Comparison of ENCODE assay signal across 14 cellular contexts in the genomic region with DNA sequence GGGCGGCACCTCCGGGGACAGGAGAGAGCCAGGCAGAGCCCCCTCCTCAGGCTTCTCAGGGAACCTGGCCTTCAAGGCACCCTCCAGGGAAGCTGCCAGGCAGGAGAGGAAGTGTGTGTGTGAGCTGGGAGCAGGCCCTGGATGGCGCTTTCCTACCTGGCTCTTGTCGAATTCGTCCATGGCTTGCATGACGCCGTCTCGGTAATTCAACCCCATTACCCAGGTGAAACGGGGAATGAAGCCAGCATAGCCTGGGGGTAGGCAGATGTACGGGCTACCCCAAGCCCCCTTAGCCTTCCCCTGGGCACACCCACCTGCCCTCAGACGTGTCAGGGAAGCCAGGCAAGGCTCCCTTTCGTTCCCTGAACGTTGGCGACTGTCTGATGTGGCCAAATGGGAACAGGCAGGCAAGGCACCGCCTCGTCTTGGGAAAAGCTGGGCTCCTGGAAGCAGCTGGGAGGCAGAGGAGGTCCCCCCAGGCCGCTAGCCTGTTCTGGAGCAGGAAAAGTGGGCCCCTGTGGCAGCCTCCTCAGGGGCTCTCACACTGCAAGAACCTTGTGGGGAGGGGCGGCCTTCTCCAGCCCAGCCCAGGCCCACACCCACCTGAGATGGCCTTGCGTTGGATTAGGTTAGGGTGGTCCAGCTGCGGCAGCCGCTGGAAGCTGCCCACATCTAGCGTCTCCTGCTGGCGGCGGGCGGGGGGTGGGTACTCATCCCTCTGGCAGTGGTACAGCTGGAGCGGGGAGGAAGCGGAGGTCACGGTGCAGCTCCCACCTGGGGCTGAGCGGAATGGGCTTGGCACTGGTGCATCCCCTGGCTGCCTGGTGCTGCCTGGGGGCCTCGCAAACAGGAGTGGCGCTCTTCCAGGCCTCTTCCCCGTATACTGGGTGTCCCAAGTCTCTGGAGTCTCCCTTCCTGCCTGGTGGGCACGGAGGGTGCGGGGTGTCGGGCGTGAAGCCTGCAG. TPM values are rescaled to one million over a fixed set of nuclear protein-coding genes. Genes with fewer than 3 reads are reported as not detected.
A peak's percentile ranks its signal among the peaks of the same experiment; 100 is the strongest.
DNase-seq lines count a peak whose midpoint lies in the region; ATAC-seq, FAIRE-seq and TF ChIP-seq lines count a peak whose summit lies in the region.
"Had no signal": no experiment of that assay in that cellular context is flagged by ENCODE, and none has a peak within 500 bp of the region (broad histone marks: within the 10 kb centered on the region; RNA-seq: fewer than 3 reads in every experiment).

No MANE protein-coding gene starts in this region.

- no peak for TF ChIP-seq EP300 in transverse colon (IDR thresholded peaks at IDR 0.05; ENCODE audit: low read depth)

- H2AFZ ChIP-seq in hepatocyte, result no peak overlapping the region

- TF ChIP-seq CTCF in 22Rv1 (IDR thresholded peaks at IDR 0.05) (no peak), hepatocyte (IDR thresholded peaks at IDR 0.05; ENCODE audit: poor library complexity) (no peak), GM10266 (IDR thresholded peaks at IDR 0.05; ENCODE audit: control insufficient read depth, insufficient read depth, low read depth, missing control alignments) (no peak), transverse colon (IDR thresholded peaks at IDR 0.05) (no peak), BE2C (IDR thresholded peaks at IDR 0.05; ENCODE audit: low read depth, low read length) (no peak)

- DNase-seq in GM12891 (ENCODE audit: insufficient read length, low spot score), result no peak
- DNase-seq in RPMI7951 (ENCODE audit: low read depth), result peak; percentile 33
- DNase-seq in hepatocyte (ENCODE audit: low spot score), result peak; percentile 9
- DNase-seq in GM10266 (ENCODE audit: extremely low spot score), result no peak
- no peak for DNase-seq in transverse colon
- DNase-seq in BE2C, result no peak
- DNase-seq: hypothalamus; stimulated activated CD4-positive, alpha-beta T cell treated with anti-CD3 and anti-CD28 coated beads, Interleukin-12 subunit alpha, Interleukin-12 subunit beta, amount 100 ng/mL, for 4 hours had no signal

- peaks cover 29% of the 10 kb centered on the region for H3K79me2 ChIP-seq in hepatocyte

- H3K27me3 ChIP-seq in hepatocyte (no peaks in the 10 kb centered on the region), transverse colon (no peaks in the 10 kb centered on the region), BE2C (no peaks in the 10 kb centered on the region)

- 59% methylated on average over 35 of the region's 36 CpGs for WGBS in hepatocyte (ENCODE audit: low lambda C conversion rate, missing lambda C conversion rate)
- 71 to 80% methylated on average over 5 to 33 of the region's 36 CpGs for WGBS in transverse colon (ENCODE audit: low coverage in 1 of 2), 2 donors

- H3K36me3 ChIP-seq in hepatocyte (replicated peaks; ENCODE audit: insufficient read depth, low read depth) (no peaks in the 10 kb centered on the region), transverse colon (peaks cover 0 to 5% (median 0%) of the 10 kb centered on the region in 4 donors), BE2C (peaks cover 24% of the 10 kb centered on the region)

- intact Hi-C loops in transverse colon (cut with DNase I; ENCODE audit: low total_unique reads), result no loop called here

- in situ Hi-C loops in transverse colon (cut with MboI; ENCODE audit: low pct_ligation_motif_present in 1 of 4, low pct_unique_long_range_greater_than_20kb in 1 of 4, low sequenced_read_pairs in 3 of 4), result no loop called here

- no peak overlapping the region for H3K4me3 ChIP-seq in hepatocyte
- H3K4me3 ChIP-seq in transverse colon, result no peak overlapping the region
- no peak overlapping the region for H3K4me3 ChIP-seq in BE2C (ENCODE audit: low read depth, low read length)
- H3K4me3 ChIP-seq: SK-N-MC had no signal

- H4K20me1 ChIP-seq in hepatocyte (ENCODE audit: insufficient read depth, poor library complexity, severe bottlenecking), result peaks cover 24% of the 10 kb centered on the region

- H3K9me3 ChIP-seq in hepatocyte (ENCODE audit: low read depth), result no peaks in the 10 kb centered on the region
- H3K9me3 ChIP-seq in transverse colon, result no peaks in the 10 kb centered on the region
- no peaks in the 10 kb centered on the region for H3K9me3 ChIP-seq in BE2C

- peak overlapping the region; percentile 97 for H3K27ac ChIP-seq in 22Rv1
- no peak overlapping the region for H3K27ac ChIP-seq in hepatocyte
- no peak overlapping the region for H3K27ac ChIP-seq in transverse colon
- H3K27ac ChIP-seq: SK-N-MC had no signal

- H3K4me1 ChIP-seq in hepatocyte (ENCODE audit: insufficient read depth) (peaks cover 9% of the 10 kb centered on the region), transverse colon (peaks cover 12 to 26% (median 17%) of the 10 kb centered on the region in 4 donors), BE2C (peaks cover 16% of the 10 kb centered on the region)

- no peak for ATAC-seq in GM21381 (IDR thresholded peaks at IDR 0.05; ENCODE audit: unreplicated experiment)

- H3K9me2 ChIP-seq in hepatocyte (replicated peaks; ENCODE audit: insufficient read depth), result no peaks in the 10 kb centered on the region

- TF ChIP-seq POLR2A in GM12891 (IDR thresholded peaks at IDR 0.05; ENCODE audit: low read depth, low read length), result peak; percentile 76; the same call in 1 of the 2 replicates
- TF ChIP-seq POLR2A in transverse colon (IDR thresholded peaks at IDR 0.05), result no peak

- FAIRE-seq in GM12891 (lab: Jason Lieb, UNC), result peak; percentile 61
- FAIRE-seq: GM12892 had no signal

- no peak overlapping the region for H3K4me2 ChIP-seq in hepatocyte

TF ChIP-seq in GM12891, 5 proteins besides CTCF, POLR2A, EP300 and RAD21:
- peak; percentile 26 for TF ChIP-seq POLR2AphosphoS5 (IDR thresholded peaks at IDR 0.05; ENCODE audit: low read depth, low read length)
- TF ChIP-seq POU2F2 (IDR thresholded peaks at IDR 0.05; ENCODE audit: low read depth, low read length), result no peak
- no peak for TF ChIP-seq TAF1 (IDR thresholded peaks at IDR 0.05; ENCODE audit: low read depth, low read length)
- TF ChIP-seq SPI1 (IDR thresholded peaks at IDR 0.05; ENCODE audit: low read depth, low read length), result no peak

RNA-seq across cellular contexts. Expression of gene TUBB4B, which starts 3.7 kb away (rescaled TPM):
- 199 TPM for polyA plus RNA-seq in GM12891 (2012; ENCODE audit: low read depth, missing spikeins)
- total RNA-seq in RPMI7951 (2014; rRNA removed; shearing (Covaris generic)), result 295 and 372 TPM in 2 replicates
- total RNA-seq in hepatocyte, result 309 and 313 TPM in 2 replicates
- polyA plus RNA-seq in hepatocyte, result 388 and 446 TPM in 2 replicates
- 100 to 1,000 TPM; 223 to 390 (median 348) TPM for total RNA-seq in transverse colon
- 604 TPM for polyA plus RNA-seq in BE2C (2012; ENCODE audit: insufficient read depth, insufficient read length, low read depth)

RNA-seq across cellular contexts. Expression of gene STPG3, which starts 6.3 kb away (rescaled TPM):
- polyA plus RNA-seq in GM12891 (2012; ENCODE audit: low read depth, missing spikeins), result 0.28 TPM
- total RNA-seq in RPMI7951 (2014; rRNA removed; shearing (Covaris generic)), result not detected in 2 replicates
- not detected in 2 replicates for total RNA-seq in hepatocyte
- 1.5 and 2.5 TPM in 2 replicates for polyA plus RNA-seq in hepatocyte
- total RNA-seq in transverse colon, result not detected
- polyA plus RNA-seq in BE2C (2012; ENCODE audit: insufficient read depth, insufficient read length, low read depth), result not detected
- total RNA-seq: CD4-positive, alpha-beta memory T cell; HT1080 had no signal
- polyA plus RNA-seq: CD4-positive, alpha-beta memory T cell had no signal

RNA-seq across cellular contexts. Expression of gene NELFB, which starts 10.4 kb away (rescaled TPM):
- polyA plus RNA-seq in GM12891 (2012; ENCODE audit: low read depth, missing spikeins), result 30.7 TPM
- 34.2 and 46.8 TPM in 2 replicates for total RNA-seq in RPMI7951 (2014; rRNA removed; shearing (Covaris generic))
- total RNA-seq in hepatocyte (36.4 and 41.4 TPM in 2 replicates), transverse colon (10 to 100 TPM; 28.1 to 90.5 (median 53.9) TPM)
- polyA plus RNA-seq in hepatocyte, result 61.1 and 63.5 TPM in 2 replicates
- polyA plus RNA-seq in BE2C (2012; ENCODE audit: insufficient read depth, insufficient read length, low read depth), result 204 TPM

RNA-seq across cellular contexts. Expression of gene SLC34A3, which starts 14.1 kb away (rescaled TPM):
- not detected for polyA plus RNA-seq in GM12891 (2012; ENCODE audit: low read depth, missing spikeins)
- total RNA-seq in RPMI7951 (2014; rRNA removed; shearing (Covaris generic)), result not detected in 2 replicates
- total RNA-seq in hepatocyte, result 1.8 and 2.7 TPM in 2 replicates
- 2.1 and 4.7 TPM in 2 replicates for polyA plus RNA-seq in hepatocyte
- not detected for total RNA-seq in transverse colon
- polyA plus RNA-seq in BE2C (2012; ENCODE audit: insufficient read depth, insufficient read length, low read depth), result 0.54 TPM
- total RNA-seq: CD4-positive, alpha-beta memory T cell; HT1080 had no signal
- polyA plus RNA-seq: CD4-positive, alpha-beta memory T cell had no signal

RNA-seq across cellular contexts. Expression of gene RNF224, which starts 17.5 kb away (rescaled TPM):
- 0.17 TPM for polyA plus RNA-seq in GM12891 (2012; ENCODE audit: low read depth, missing spikeins)
- total RNA-seq in RPMI7951 (2014; rRNA removed; shearing (Covaris generic)), result not detected in 2 replicates
- total RNA-seq in hepatocyte (0.68 and 1.4 TPM in 2 replicates), transverse colon (not detected)
- polyA plus RNA-seq in hepatocyte, result 0.88 and 1.1 TPM in 2 replicates
- polyA plus RNA-seq in BE2C (2012; ENCODE audit: insufficient read depth, insufficient read length, low read depth), result 0.73 TPM
- total RNA-seq: CD4-positive, alpha-beta memory T cell; HT1080 had no signal
- polyA plus RNA-seq: CD4-positive, alpha-beta memory T cell had no signal

Comparison
In these comparisons a context has a peak if more than half of its experiments do, and no peak if none do; other contexts are left out.
1. DNase-seq: peak in RPMI7951 (single experiment) and hepatocyte (single experiment); none in GM12891 (single experiment), GM10266 (single experiment), transverse colon (single experiment) and BE2C (single experiment).